ENCODE assay signal across 8 cellular contexts in the genomic region with DNA sequence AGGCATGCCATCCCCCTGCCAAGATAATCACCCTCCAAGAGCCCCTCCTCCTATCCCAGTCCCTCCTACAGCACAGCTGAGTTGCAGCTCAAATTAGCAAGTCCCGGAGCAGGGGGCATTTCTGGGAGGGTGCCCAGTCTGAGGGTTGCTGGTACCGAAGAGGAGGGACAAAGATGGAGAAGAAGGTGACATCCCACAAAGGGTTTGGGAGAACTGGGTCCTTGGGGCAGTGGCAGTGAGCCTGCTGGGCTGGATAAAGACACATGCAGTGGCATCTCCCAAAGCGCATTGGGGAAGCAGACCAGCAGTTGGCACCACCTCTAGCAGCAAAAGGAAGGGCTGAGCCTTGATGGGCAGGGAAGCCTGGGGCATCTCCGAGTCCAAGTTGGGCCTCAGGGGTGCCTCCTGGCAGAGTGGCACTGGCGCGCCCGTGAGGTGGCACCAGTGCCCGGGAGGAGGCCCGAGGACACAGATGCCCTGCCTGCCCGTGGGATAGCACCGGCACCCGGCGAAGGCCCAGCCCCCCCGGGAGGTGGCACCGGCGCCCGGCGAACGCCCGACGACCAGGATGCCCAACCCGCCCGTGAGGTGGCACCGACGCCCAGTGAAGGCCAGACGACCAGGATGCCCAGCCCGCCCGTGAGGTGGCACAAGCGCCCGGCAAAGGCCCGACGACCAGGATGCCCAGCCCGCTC. TPM values are rescaled to one million over a fixed set of nuclear protein-coding genes. Genes with fewer than 3 reads are reported as not detected.
A peak's percentile ranks its signal among the peaks of the same experiment; 100 is the strongest.
DNase-seq lines count a peak whose midpoint lies in the region; ATAC-seq and TF ChIP-seq lines count a peak whose summit lies in the region.

No MANE protein-coding gene starts in this region.

- H3K27ac ChIP-seq in CD8-positive, alpha-beta T cell (ENCODE audit: low read depth, low read length) = peak overlapping the region; percentile 77
- H3K27ac ChIP-seq in body of pancreas = peak overlapping the region; percentile 88 to 96 (median 94)

- in situ Hi-C loops in GM13976 (cut with MboI; ENCODE audit: low sequenced_read_pairs, unreplicated experiment) = no loop called here

- ATAC-seq in CD8-positive, alpha-beta T cell = no peak
- peak; percentile 4 for ATAC-seq in body of pancreas
- ATAC-seq in GM21825 (IDR thresholded peaks at IDR 0.05; ENCODE audit: unreplicated experiment) = no peak

- no peaks in the 10 kb centered on the region for H3K9me3 Mint-ChIP-seq in CD8-positive, alpha-beta T cell
- no peaks in the 10 kb centered on the region for H3K9me3 Mint-ChIP-seq in immature natural killer cell

- CTCF ChIA-PET in CD8-positive, alpha-beta T cell (lab: Charles Lee) = interaction anchor here (0.8 to 1.7 kb wide), 5 partner anchors 11 to 52 kb away, joined by 3 to 6 read pairs (median 3); no protein-coding TSS in a partner anchor

- peak overlapping the region; percentile 62 for H3K4me3 ChIP-seq in CD8-positive, alpha-beta T cell (ENCODE audit: low read depth, low read length)
- H3K4me3 ChIP-seq in NB4 (ENCODE audit: low read depth, low read length) = peak overlapping the region; percentile 60
- peak overlapping the region; percentile 71 to 91 for H3K4me3 ChIP-seq in body of pancreas

- no peak for TF ChIP-seq CTCF in CD8-positive, alpha-beta T cell (IDR thresholded peaks at IDR 0.05)
- TF ChIP-seq CTCF in NB4 (IDR thresholded peaks at IDR 0.05; ENCODE audit: low read depth, low read length) (no peak), body of pancreas (IDR thresholded peaks at IDR 0.05) (no peak), GM13976 (IDR thresholded peaks at IDR 0.05; ENCODE audit: borderline replicate concordance, control extremely low read depth, extremely low read depth, insufficient read depth, missing control alignments) (no peak)

- H3K27me3 Mint-ChIP-seq in CD8-positive, alpha-beta T cell (ENCODE audit: low read depth) = no peaks in the 10 kb centered on the region
- H3K27me3 Mint-ChIP-seq in immature natural killer cell (ENCODE audit: low read depth in 3 of 3) = peaks cover 6 to 14% (median 10%) of the 10 kb centered on the region in 3 donors

- H3K4me3 Mint-ChIP-seq in CD8-positive, alpha-beta T cell = peak overlapping the region; percentile 81
- peak overlapping the region; percentile 72 to 97 (median 83) for H3K4me3 Mint-ChIP-seq in immature natural killer cell

- POLR2A ChIA-PET in CD8-positive, alpha-beta T cell (lab: Charles Lee) = interaction anchor here (1.1 to 2.9 kb wide), 8 partner anchors 9 to 212 kb away, joined by 3 to 31 read pairs (median 4); partner anchors contain the start of gene ALKBH5

- H3K9me3 ChIP-seq in CD8-positive, alpha-beta T cell (ENCODE audit: low read length) = no peaks in the 10 kb centered on the region
- no peaks in the 10 kb centered on the region for H3K9me3 ChIP-seq in body of pancreas

- peaks cover 21% of the 10 kb centered on the region for H3K4me1 ChIP-seq in CD8-positive, alpha-beta T cell (ENCODE audit: insufficient read depth, low read length)
- H3K4me1 ChIP-seq in body of pancreas = peaks cover 24% of the 10 kb centered on the region

- H3K27me3 ChIP-seq in CD8-positive, alpha-beta T cell (ENCODE audit: insufficient read depth, low read length) = no peaks in the 10 kb centered on the region
- H3K27me3 ChIP-seq in body of pancreas = no peaks in the 10 kb centered on the region

- peak overlapping the region; percentile 45 for H3K27ac Mint-ChIP-seq in CD8-positive, alpha-beta T cell
- peak overlapping the region; percentile 81 to 91 (median 88) for H3K27ac Mint-ChIP-seq in immature natural killer cell

- H3K36me3 Mint-ChIP-seq in CD8-positive, alpha-beta T cell = peaks cover 3% of the 10 kb centered on the region
- H3K36me3 Mint-ChIP-seq in immature natural killer cell = no peaks in the 10 kb centered on the region

- TF ChIP-seq POLR2A in NB4 (IDR thresholded peaks at IDR 0.05; ENCODE audit: extremely low read depth, insufficient read length) (no peak), body of pancreas (IDR thresholded peaks at IDR 0.05) (no peak)

- 0 to 20% methylated on average over 1 to 32 of the region's 33 CpGs for WGBS in body of pancreas, 2 donors

- intact Hi-C loops in CD8-positive, alpha-beta T cell (cut with DNase I, micrococcal nuclease) = loop anchor here (1.0 to 10.0 kb wide), 17 partner anchors 13 to 690 kb away; partner anchors contain the start of genes ALKBH5 (in 2 of the 2), ATPAF2 (in 2 of the 2), GID4 (in 2 of the 2) and PEMT (in 2 of the 2)
- intact Hi-C loops in body of pancreas (cut with DNase I) = no loop called here

- peaks cover 47% of the 10 kb centered on the region for H3K4me1 Mint-ChIP-seq in CD8-positive, alpha-beta T cell (ENCODE audit: low read depth)
- H3K4me1 Mint-ChIP-seq in immature natural killer cell = peaks cover 31 to 47% of the 10 kb centered on the region in 2 donors

- no peaks in the 10 kb centered on the region for H3K36me3 ChIP-seq in CD8-positive, alpha-beta T cell (ENCODE audit: insufficient read depth, low read length)
- H3K36me3 ChIP-seq in body of pancreas (replicated peaks in 1 of 2; ENCODE audit: insufficient read depth in 1 of 2, low read depth in 2 of 2) = no peaks in the 10 kb centered on the region

- peak in 4 of 7 experiments; percentile 4 to 25 (median 16) for DNase-seq in CD8-positive, alpha-beta T cell
- DNase-seq in NB4 (ENCODE audit: low read depth) (no peak), body of pancreas (peak; percentile 46 to 58 (median 54)), immature natural killer cell (peak in 1 of 3 donors; percentile 7), GM13976 (ENCODE audit: low spot score) (no peak), AML-193 (lab: John Stamatoyannopoulos, UW) (no peak)
- peak; percentile 35 for DNase-seq in stimulated activated CD8-positive, alpha-beta memory T cell treated with anti-CD3 and anti-CD28 coated beads, Interleukin-4, amount 100 ng/mL, for 48 hours

RNA-seq across cellular contexts. Expression of gene TOM1L2, which starts 0.6 kb away (rescaled TPM):
- total RNA-seq in CD8-positive, alpha-beta T cell = 10 to 100 TPM; 15.4 to 20.9 TPM
- total RNA-seq in body of pancreas = 10 to 100 TPM; 35.9 to 55.8 TPM
- 1 to 10 TPM; 1.9 to 6.1 (median 4.2) TPM for polyA plus RNA-seq in immature natural killer cell

RNA-seq across cellular contexts. Expression of gene DRC3, which starts 1.1 kb away (rescaled TPM):
- under 1 TPM; 0.61 to 0.90 TPM for total RNA-seq in CD8-positive, alpha-beta T cell
- 1 to 10 TPM; 2.9 to 6.9 TPM for total RNA-seq in body of pancreas
- polyA plus RNA-seq in immature natural killer cell = 1 to 10 TPM in 1 of 3 donors, under 1 TPM in 1, not detected in 1; 0.52 to 2.1 TPM

Comparison
In these comparisons a context has a peak if more than half of its experiments do, and no peak if none do; other contexts are left out.
1. DNase-seq: peak in CD8-positive, alpha-beta T cell (4 of 7), body of pancreas (4 of 4) and stimulated activated CD8-positive, alpha-beta memory T cell treated with anti-CD3 and anti-CD28 coated beads, Interleukin-4, amount 100 ng/mL, for 48 hours (single experiment); none in NB4 (single experiment), GM13976 (single experiment) and AML-193 (0 of 2).
2. Peak in every context shown above with its lines, with median percentiles within 50 percentile points of each other: H3K4me3 ChIP-seq.